28 cellular contexts compared by ENCODE assay signal in genomic region chr2:19545507-19545906, GRCh38.
A peak's percentile ranks its signal among the peaks of the same experiment; 100 is the strongest.
DNase-seq lines count a peak whose midpoint lies in the region; ATAC-seq and TF ChIP-seq lines count a peak whose summit lies in the region.
"Had no signal": no experiment of that assay in that cellular context is flagged by ENCODE, and none has a peak within 500 bp of the region (broad histone marks: within the 10 kb centered on the region; RNA-seq: fewer than 3 reads in every experiment).

No MANE protein-coding gene starts in this region.

- H3K27ac Mint-ChIP-seq in activated T-cell treated with anti-CD3 and anti-CD28 coated beads, Interleukin-2, amount 50 U/mL, for 24 hours, result no peak overlapping the region
- H3K27ac Mint-ChIP-seq: activated naive CD8-positive, alpha-beta T cell treated with anti-CD3 and anti-CD28 coated beads, Interleukin-2, amount 10 ng/mL, durations not matched to agents 7 days and 5 days; naive thymus-derived CD8-positive, alpha-beta T cell had no signal

- intact Hi-C loops in cardiac septum (cut with DNase I) (no loop called here), left ventricle myocardium inferior (cut with micrococcal nuclease) (no loop called here)

- H3K4me1 Mint-ChIP-seq in activated T-cell treated with anti-CD3 and anti-CD28 coated beads, Interleukin-2, amount 50 U/mL, for 24 hours (ENCODE audit: low read depth), result no peaks in the 10 kb centered on the region
- H3K4me1 Mint-ChIP-seq: activated naive CD8-positive, alpha-beta T cell treated with anti-CD3 and anti-CD28 coated beads, Interleukin-2, amount 10 ng/mL, durations not matched to agents 7 days and 5 days; naive thymus-derived CD8-positive, alpha-beta T cell had no signal

- H3K27ac ChIP-seq in foreskin keratinocyte, result no peak overlapping the region
- H3K27ac ChIP-seq in left ventricle myocardium inferior (replicated peaks), result no peak overlapping the region
- H3K27ac ChIP-seq: C4-2B, psoas muscle, sigmoid colon, tibial nerve had no signal

- ATAC-seq in HG02884 (IDR thresholded peaks at IDR 0.05; ENCODE audit: unreplicated experiment), result peak; percentile 42
- ATAC-seq in foreskin keratinocyte, result no peak
- ATAC-seq: naive thymus-derived CD8-positive, alpha-beta T cell; psoas muscle had no signal

- no peaks in the 10 kb centered on the region for H3K9me3 ChIP-seq in left ventricle myocardium inferior (replicated peaks)
- H3K9me3 ChIP-seq: psoas muscle, sigmoid colon, tibial nerve had no signal

- no peak for DNase-seq in GM12864 (ENCODE audit: low read depth)
- DNase-seq in foreskin keratinocyte, result no peak
- DNase-seq in activated T-cell treated with anti-CD3 and anti-CD28 coated beads, Interleukin-2, amount 50 U/mL, for 24 hours, result no peak
- DNase-seq in cardiac septum (ENCODE audit: low spot score), result no peak
- no peak for DNase-seq in left ventricle myocardium inferior
- DNase-seq: activated CD4-positive, alpha-beta T cell treated with anti-CD3 and anti-CD28 coated beads, Interleukin-2, amount 50 U/mL, for 1 hour; activated gamma-delta T cell treated with Interleukin-2 at 50 U/mL for 16 hours; activated naive CD8-positive, alpha-beta T cell treated with anti-CD3 and anti-CD28 coated beads, Interleukin-2, amount 10 ng/mL, durations not matched to agents 7 days and 5 days; activated T-cell treated with anti-CD3 and anti-CD28 coated beads, Interleukin-2, amount 50 U/mL, for 48 hours; aorta; DMS79 treated with DMSO at 0.1 percent for 48 hours; effector CD4-positive, alpha-beta T cell; GF-D8; hippocampal formation; naive thymus-derived CD8-positive, alpha-beta T cell; NCI-H1105; NCI-H187; NCI-H2171 treated with DMSO at 0.1 percent for 48 hours; psoas muscle; SIG-M5; sigmoid colon; stimulated activated CD4-positive, alpha-beta T cell treated with anti-CD3 and anti-CD28 coated beads, Interleukin-12 subunit alpha, Interleukin-12 subunit beta, amount 100 ng/mL, for 4 hours; stimulated activated CD4-positive, alpha-beta T cell treated with anti-CD3 and anti-CD28 coated beads, Interleukin-2, amount 100 ng/mL, for 48 hours had no signal

- peak; percentile 47 for TF ChIP-seq CTCF in GM12864 (IDR thresholded peaks at IDR 0.05; ENCODE audit: low read depth, low read length, missing control alignments)
- TF ChIP-seq CTCF in GM12875 (IDR thresholded peaks at IDR 0.05; ENCODE audit: borderline replicate concordance, insufficient read depth, low read depth, low read length), result 0 out of 2 replicates have a peak, but pooled peaks have one; percentile 8
- peak; percentile 10 for TF ChIP-seq CTCF in foreskin keratinocyte (conservative IDR thresholded peaks at IDR 0.05)
- no peak for TF ChIP-seq CTCF in left ventricle myocardium inferior (IDR thresholded peaks at IDR 0.05; ENCODE audit: borderline replicate concordance)

- peaks cover 3% of the 10 kb centered on the region for H3K27me3 Mint-ChIP-seq in activated T-cell treated with anti-CD3 and anti-CD28 coated beads, Interleukin-2, amount 50 U/mL, for 24 hours

- H3K36me3 Mint-ChIP-seq in activated T-cell treated with anti-CD3 and anti-CD28 coated beads, Interleukin-2, amount 50 U/mL, for 24 hours (ENCODE audit: low read depth), result no peaks in the 10 kb centered on the region
- H3K36me3 Mint-ChIP-seq: activated naive CD8-positive, alpha-beta T cell treated with anti-CD3 and anti-CD28 coated beads, Interleukin-2, amount 10 ng/mL, durations not matched to agents 7 days and 5 days; naive thymus-derived CD8-positive, alpha-beta T cell had no signal

- H3K27me3 ChIP-seq in foreskin keratinocyte, result no peaks in the 10 kb centered on the region
- peaks cover 5% of the 10 kb centered on the region for H3K27me3 ChIP-seq in left ventricle myocardium inferior (ENCODE audit: low read depth)
- H3K27me3 ChIP-seq: sigmoid colon, tibial nerve had no signal

- no peaks in the 10 kb centered on the region for H3K36me3 ChIP-seq in left ventricle myocardium inferior
- H3K36me3 ChIP-seq: sigmoid colon, tibial nerve had no signal

- H3K4me3 ChIP-seq in GM12864 (ENCODE audit: low read depth, low read length) (no peak overlapping the region), GM12875 (ENCODE audit: low read depth, low read length) (no peak overlapping the region), left ventricle myocardium inferior (no peak overlapping the region)
- H3K4me3 ChIP-seq: lung, psoas muscle, sigmoid colon, tibial nerve had no signal

- no peaks in the 10 kb centered on the region for H3K9me3 Mint-ChIP-seq in activated T-cell treated with anti-CD3 and anti-CD28 coated beads, Interleukin-2, amount 50 U/mL, for 24 hours
- H3K9me3 Mint-ChIP-seq: activated naive CD8-positive, alpha-beta T cell treated with anti-CD3 and anti-CD28 coated beads, Interleukin-2, amount 10 ng/mL, durations not matched to agents 7 days and 5 days had no signal

- no peak overlapping the region for H3K4me3 Mint-ChIP-seq in activated T-cell treated with anti-CD3 and anti-CD28 coated beads, Interleukin-2, amount 50 U/mL, for 24 hours
- H3K4me3 Mint-ChIP-seq: activated naive CD8-positive, alpha-beta T cell treated with anti-CD3 and anti-CD28 coated beads, Interleukin-2, amount 10 ng/mL, durations not matched to agents 7 days and 5 days; naive thymus-derived CD8-positive, alpha-beta T cell had no signal

- H3K4me1 ChIP-seq in foreskin keratinocyte (peaks cover 14% of the 10 kb centered on the region), left ventricle myocardium inferior (no peaks in the 10 kb centered on the region)
- H3K4me1 ChIP-seq: psoas muscle had no signal
